Comparison of ENCODE assay signal across 9 cellular contexts in genomic region chr12:85872497-85873091, GRCh38. TPM values are rescaled to one million over a fixed set of nuclear protein-coding genes. Genes with fewer than 3 reads are reported as not detected.
DNase-seq lines count a peak whose midpoint lies in the region; ATAC-seq, FAIRE-seq and TF ChIP-seq lines count a peak whose summit lies in the region.
"Had no signal": no experiment of that assay in that cellular context is flagged by ENCODE, and none has a peak within 500 bp of the region (broad histone marks: within the 10 kb centered on the region; RNA-seq: fewer than 3 reads in every experiment).

No MANE protein-coding gene starts in this region.

- intact Hi-C loops in OCI-LY7 (cut with micrococcal nuclease; ENCODE audit: unreplicated experiment): loop anchor here (2.0 to 5.0 kb wide), 2 partner anchors 405 to 448 kb away; no protein-coding TSS in a partner anchor

- H3K4me3 Mint-ChIP-seq in endothelial cell (ENCODE audit: unreplicated experiment) (no peak overlapping the region), osteocyte (ENCODE audit: unreplicated experiment) (no peak overlapping the region)
- H3K4me3 Mint-ChIP-seq in activated naive CD8-positive, alpha-beta T cell treated with anti-CD3 and anti-CD28 coated beads for 36 hours: no peak overlapping the region
- H3K4me3 Mint-ChIP-seq: activated naive CD8-positive, alpha-beta T cell treated with anti-CD3 and anti-CD28 coated beads, Interleukin-2, amount 10 ng/mL, durations not matched to agents 7 days and 5 days had no signal

- no peak overlapping the region for H3K27ac ChIP-seq in OCI-LY7 (ENCODE audit: low read depth, low read length, poor library complexity, severe bottlenecking)

- H2AFZ ChIP-seq in OCI-LY7 (ENCODE audit: low read length): no peak overlapping the region

- CTCF ChIA-PET in OCI-LY7 (lab: Charles Lee; ENCODE audit: unreplicated experiment): interaction anchor here (1.0 kb wide), 1 partner anchor 447 kb away, joined by 4 read pairs; no protein-coding TSS in a partner anchor

- BruUV-seq in OCI-LY7 (replicated peaks; lab: Mats Ljungman, UMichigan): no TSS peak

- POLR2A ChIA-PET in OCI-LY7 (lab: Charles Lee): no interaction called here

- H3K27me3 ChIP-seq in GM06990 (replicated peaks; ENCODE audit: control insufficient read depth, insufficient read depth, low read length): no peaks in the 10 kb centered on the region

- H3K4me3 ChIP-seq in GM06990 (replicated peaks; ENCODE audit: low read depth, low read length): no peak overlapping the region
- no peak overlapping the region for H3K4me3 ChIP-seq in OCI-LY7 (ENCODE audit: low read depth, low read length, poor library complexity, severe bottlenecking)

- H3K27ac Mint-ChIP-seq in endothelial cell (ENCODE audit: unreplicated experiment) (no peak overlapping the region), osteocyte (ENCODE audit: unreplicated experiment) (no peak overlapping the region)
- H3K27ac Mint-ChIP-seq in activated naive CD8-positive, alpha-beta T cell treated with anti-CD3 and anti-CD28 coated beads for 36 hours: no peak overlapping the region
- H3K27ac Mint-ChIP-seq: activated naive CD8-positive, alpha-beta T cell treated with anti-CD3 and anti-CD28 coated beads, Interleukin-2, amount 10 ng/mL, durations not matched to agents 7 days and 5 days had no signal

- no peaks in the 10 kb centered on the region for H3K4me1 ChIP-seq in OCI-LY7 (ENCODE audit: insufficient read depth, low read length, poor library complexity, severe bottlenecking)

- TF ChIP-seq POLR2A in GM12892 (IDR thresholded peaks at IDR 0.05; ENCODE audit: low read depth, low read length): no peak

- peak; percentile 72 for TF ChIP-seq CTCF in GM06990 (IDR thresholded peaks at IDR 0.05; ENCODE audit: insufficient read depth, low read length, poor library complexity, severe bottlenecking)
- TF ChIP-seq CTCF in OCI-LY7 (conservative IDR thresholded peaks at IDR 0.05; ENCODE audit: low read length): peak; percentile 88
- TF ChIP-seq CTCF in endothelial cell (IDR thresholded peaks at IDR 0.05; ENCODE audit: unreplicated experiment): peak; percentile 82
- TF ChIP-seq CTCF in osteocyte (IDR thresholded peaks at IDR 0.05): peak; percentile 80

- H3K36me3 ChIP-seq in GM06990 (ENCODE audit: control insufficient read depth, insufficient read depth, low read length): no peaks in the 10 kb centered on the region
- H3K36me3 ChIP-seq in OCI-LY7 (ENCODE audit: insufficient read depth, low read length): no peaks in the 10 kb centered on the region

- H3K27me3 Mint-ChIP-seq in endothelial cell (ENCODE audit: unreplicated experiment): no peaks in the 10 kb centered on the region
- H3K27me3 Mint-ChIP-seq in osteocyte (ENCODE audit: unreplicated experiment): peaks cover 62% of the 10 kb centered on the region
- no peaks in the 10 kb centered on the region for H3K27me3 Mint-ChIP-seq in activated naive CD8-positive, alpha-beta T cell treated with anti-CD3 and anti-CD28 coated beads for 36 hours

- H3K4me2 ChIP-seq in OCI-LY7 (ENCODE audit: low read length): no peak overlapping the region

- ATAC-seq in GM21529 (IDR thresholded peaks at IDR 0.05; ENCODE audit: unreplicated experiment): peak; percentile 88

- H3K79me2 ChIP-seq in OCI-LY7 (ENCODE audit: insufficient read depth, low read depth, low read length): no peaks in the 10 kb centered on the region

- H3K36me3 Mint-ChIP-seq in endothelial cell (ENCODE audit: low read depth, unreplicated experiment) (no peaks in the 10 kb centered on the region), osteocyte (ENCODE audit: unreplicated experiment) (no peaks in the 10 kb centered on the region)
- no peaks in the 10 kb centered on the region for H3K36me3 Mint-ChIP-seq in activated naive CD8-positive, alpha-beta T cell treated with anti-CD3 and anti-CD28 coated beads for 36 hours
- H3K36me3 Mint-ChIP-seq: activated naive CD8-positive, alpha-beta T cell treated with anti-CD3 and anti-CD28 coated beads, Interleukin-2, amount 10 ng/mL, durations not matched to agents 7 days and 5 days had no signal

- no peaks in the 10 kb centered on the region for H3K9me2 ChIP-seq in OCI-LY7 (ENCODE audit: insufficient read depth, low read length)

- H3K9me3 ChIP-seq in OCI-LY7 (ENCODE audit: low read length): no peaks in the 10 kb centered on the region

- H3K9me3 Mint-ChIP-seq in endothelial cell (ENCODE audit: unreplicated experiment) (no peaks in the 10 kb centered on the region), osteocyte (ENCODE audit: unreplicated experiment) (no peaks in the 10 kb centered on the region)
- H3K9me3 Mint-ChIP-seq in activated naive CD8-positive, alpha-beta T cell treated with anti-CD3 and anti-CD28 coated beads for 36 hours: no peaks in the 10 kb centered on the region
- H3K9me3 Mint-ChIP-seq: activated naive CD8-positive, alpha-beta T cell treated with anti-CD3 and anti-CD28 coated beads, Interleukin-2, amount 10 ng/mL, durations not matched to agents 7 days and 5 days had no signal

- DNase-seq in GM06990 (ENCODE audit: extremely low read depth, insufficient read length): peak; percentile 9
- DNase-seq in HTR-8/SVneo (ENCODE audit: insufficient read length, low spot score): peak; percentile 32
- DNase-seq in OCI-LY7 (ENCODE audit: low spot score): peak; percentile 67
- no peak for DNase-seq in endothelial cell (ENCODE audit: low spot score)
- DNase-seq in osteocyte (ENCODE audit: extremely low spot score, unreplicated experiment): no peak
- DNase-seq in activated naive CD8-positive, alpha-beta T cell treated with anti-CD3 and anti-CD28 coated beads for 36 hours: no peak
- no peak for DNase-seq in GM12892 (ENCODE audit: insufficient read length)
- DNase-seq: activated naive CD8-positive, alpha-beta T cell treated with anti-CD3 and anti-CD28 coated beads, Interleukin-2, amount 10 ng/mL, durations not matched to agents 7 days and 5 days had no signal

- no peaks in the 10 kb centered on the region for H4K20me1 ChIP-seq in OCI-LY7 (ENCODE audit: insufficient read depth, low read length)

- FAIRE-seq in HTR-8/SVneo (lab: Jason Lieb, UNC) (no peak), GM12892 (lab: Jason Lieb, UNC) (no peak)

- peaks cover 11% of the 10 kb centered on the region for H3K4me1 Mint-ChIP-seq in endothelial cell (ENCODE audit: unreplicated experiment)
- H3K4me1 Mint-ChIP-seq in osteocyte (ENCODE audit: unreplicated experiment): no peaks in the 10 kb centered on the region
- H3K4me1 Mint-ChIP-seq in activated naive CD8-positive, alpha-beta T cell treated with anti-CD3 and anti-CD28 coated beads for 36 hours: no peaks in the 10 kb centered on the region
- H3K4me1 Mint-ChIP-seq: activated naive CD8-positive, alpha-beta T cell treated with anti-CD3 and anti-CD28 coated beads, Interleukin-2, amount 10 ng/mL, durations not matched to agents 7 days and 5 days had no signal

RNA-seq across cellular contexts. Expression of gene NTS, which starts 1.5 kb away (rescaled TPM):
- total RNA-seq in OCI-LY7 (2014; rRNA removed; shearing (Covaris generic)): not detected in 2 replicates
- total RNA-seq in OCI-LY7 (2022) (not detected in 2 replicates), endothelial cell (ENCODE audit: unreplicated experiment) (79.2 TPM), osteocyte (not detected in 2 replicates)
- not detected for total RNA-seq in activated naive CD8-positive, alpha-beta T cell treated with anti-CD3 and anti-CD28 coated beads for 36 hours
- polyA plus RNA-seq in GM12892 (2012; ENCODE audit: missing spikeins): not detected
- total RNA-seq: activated naive CD8-positive, alpha-beta T cell treated with anti-CD3 and anti-CD28 coated beads, Interleukin-2, amount 10 ng/mL, durations not matched to agents 7 days and 5 days had no signal

RNA-seq across cellular contexts. Expression of gene RASSF9, which starts 36.4 kb away (rescaled TPM):
- not detected in 2 replicates for total RNA-seq in OCI-LY7 (2014; rRNA removed; shearing (Covaris generic))
- not detected in 2 replicates for total RNA-seq in OCI-LY7 (2022)
- 2.2 TPM for total RNA-seq in endothelial cell (ENCODE audit: unreplicated experiment)
- 0.16 TPM in 2 replicates for total RNA-seq in osteocyte
- total RNA-seq in activated naive CD8-positive, alpha-beta T cell treated with anti-CD3 and anti-CD28 coated beads for 36 hours: not detected
- not detected for polyA plus RNA-seq in GM12892 (2012; ENCODE audit: missing spikeins)
- total RNA-seq: activated naive CD8-positive, alpha-beta T cell treated with anti-CD3 and anti-CD28 coated beads, Interleukin-2, amount 10 ng/mL, durations not matched to agents 7 days and 5 days had no signal

Comparison
In these comparisons a context has a peak if more than half of its experiments do, and no peak if none do; other contexts are left out.
1. DNase-seq: peak in GM06990 (single experiment), HTR-8/SVneo (single experiment) and OCI-LY7 (single experiment); none in endothelial cell (single experiment), osteocyte (single experiment), activated naive CD8-positive, alpha-beta T cell treated with anti-CD3 and anti-CD28 coated beads for 36 hours (single experiment) and GM12892 (single experiment).
2. RNA of gene NTS, which starts 1.5 kb away (total RNA-seq): 79.2 TPM in endothelial cell (single experiment); not detected in osteocyte, not detected in OCI-LY7 and not detected in activated naive CD8-positive, alpha-beta T cell treated with anti-CD3 and anti-CD28 coated beads for 36 hours; every median in the first group is over 10 times any median in the second.
3. Peak in every context shown above with its lines, with median percentiles within 50 percentile points of each other: CTCF ChIP-seq.